20 cellular contexts compared by ENCODE assay signal in the genomic region with DNA sequence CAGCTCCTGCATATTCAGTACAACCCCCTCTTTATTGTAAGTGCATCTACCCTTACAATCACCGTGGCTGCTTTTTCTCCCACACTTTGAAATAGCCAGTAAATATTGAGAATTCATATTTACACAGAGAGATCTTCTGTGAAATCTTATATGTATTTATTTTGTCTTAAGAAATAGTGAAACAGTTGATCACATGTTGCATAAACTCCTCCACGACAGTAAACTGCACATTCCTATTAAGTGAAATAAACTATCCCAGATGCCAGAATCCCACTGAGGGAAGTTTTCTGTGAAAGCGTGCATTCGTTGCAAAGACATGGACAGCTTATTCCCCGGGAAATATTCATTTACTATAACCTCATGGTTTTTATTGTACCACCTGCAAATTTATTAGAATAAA.
"Had no signal": no experiment of that assay in that cellular context is flagged by ENCODE, and none has a peak within 500 bp of the region (broad histone marks: within the 10 kb centered on the region; RNA-seq: fewer than 3 reads in every experiment).

No MANE protein-coding gene starts in this region.

- H3K27me3 Mint-ChIP-seq: activated B cell treated with CpG ODN at 0.5 μM for 24 hours; activated CD4-positive, alpha-beta memory T cell treated with anti-CD3 and anti-CD28 coated beads for 36 hours; activated naive CD8-positive, alpha-beta T cell treated with anti-CD3 and anti-CD28 coated beads for 36 hours; natural killer cell treated with Interleukin-12 subunit alpha and Interleukin-12 subunit beta and Interleukin-15 and Interleukin-18, amount 100 ng/mL, for 72 hours; stimulated activated naive CD8-positive, alpha-beta T cell treated with anti-CD3 and anti-CD28 coated beads, Interleukin-15, Interleukin-2, amounts not matched to agents 100 ng/mL and 50 ng/mL, for 24 hours had no signal

- H3K4me3 Mint-ChIP-seq: activated B cell treated with CpG ODN at 0.5 μM for 24 hours; activated CD4-positive, alpha-beta memory T cell treated with anti-CD3 and anti-CD28 coated beads for 36 hours; activated naive CD8-positive, alpha-beta T cell treated with anti-CD3 and anti-CD28 coated beads for 36 hours; endodermal cell; immature natural killer cell; natural killer cell treated with Interleukin-12 subunit alpha and Interleukin-12 subunit beta and Interleukin-15 and Interleukin-18, amount 100 ng/mL, for 72 hours; stimulated activated naive CD8-positive, alpha-beta T cell treated with anti-CD3 and anti-CD28 coated beads, Interleukin-15, Interleukin-2, amounts not matched to agents 100 ng/mL and 50 ng/mL, for 24 hours; T-helper 2 cell treated with Interferon-gamma antibody and Interleukin-4, amounts not matched to agents 5 μg/mL and 100 μg/mL, for 36 hours had no signal

- H3K36me3 ChIP-seq: heart right ventricle, lower lobe of right lung, neutrophil, sigmoid colon, suprapubic skin, transverse colon, vagina had no signal

- H3K27me3 ChIP-seq: body of pancreas, heart right ventricle, neutrophil, sigmoid colon, suprapubic skin, transverse colon, vagina had no signal

- H3K4me3 ChIP-seq: body of pancreas, heart right ventricle, lower lobe of right lung, sigmoid colon, suprapubic skin, transverse colon, vagina had no signal

- DNase-seq: activated B cell treated with CpG ODN at 0.5 μM for 24 hours; activated CD4-positive, alpha-beta memory T cell treated with anti-CD3 and anti-CD28 coated beads for 36 hours; activated CD4-positive, alpha-beta T cell treated with anti-CD3 and anti-CD28 coated beads for 4 hours; activated naive CD4-positive, alpha-beta T cell; activated naive CD8-positive, alpha-beta T cell treated with anti-CD3 and anti-CD28 coated beads for 36 hours; activated T-cell treated with anti-CD3 and anti-CD28 coated beads for 4 hours; body of pancreas; endodermal cell; heart right ventricle; immature natural killer cell; lower lobe of right lung; sigmoid colon; transverse colon had no signal

- H3K9me3 ChIP-seq: body of pancreas, neutrophil, suprapubic skin, transverse colon, vagina had no signal

- H3K79me2 ChIP-seq: parathyroid adenoma had no signal

- H3K4me1 Mint-ChIP-seq: activated B cell treated with CpG ODN at 0.5 μM for 24 hours; activated naive CD8-positive, alpha-beta T cell treated with anti-CD3 and anti-CD28 coated beads for 36 hours; immature natural killer cell had no signal

- H2AFZ ChIP-seq: parathyroid adenoma had no signal

- H3K9ac ChIP-seq: parathyroid adenoma had no signal

- H3K27ac ChIP-seq: body of pancreas, heart right ventricle, lower lobe of right lung, neutrophil, parathyroid adenoma, sigmoid colon, suprapubic skin, transverse colon, vagina had no signal

- H3K27ac Mint-ChIP-seq: activated B cell treated with CpG ODN at 0.5 μM for 24 hours; activated CD4-positive, alpha-beta memory T cell treated with anti-CD3 and anti-CD28 coated beads for 36 hours; activated naive CD8-positive, alpha-beta T cell treated with anti-CD3 and anti-CD28 coated beads for 36 hours; endodermal cell; immature natural killer cell; natural killer cell treated with Interleukin-12 subunit alpha and Interleukin-12 subunit beta and Interleukin-15 and Interleukin-18, amount 100 ng/mL, for 72 hours; stimulated activated naive CD8-positive, alpha-beta T cell treated with anti-CD3 and anti-CD28 coated beads, Interleukin-15, Interleukin-2, amounts not matched to agents 100 ng/mL and 50 ng/mL, for 24 hours; T-helper 2 cell treated with Interferon-gamma antibody and Interleukin-4, amounts not matched to agents 5 μg/mL and 100 μg/mL, for 36 hours had no signal

- H3K36me3 Mint-ChIP-seq: activated CD4-positive, alpha-beta memory T cell treated with anti-CD3 and anti-CD28 coated beads for 36 hours; activated naive CD8-positive, alpha-beta T cell treated with anti-CD3 and anti-CD28 coated beads for 36 hours; natural killer cell treated with Interleukin-12 subunit alpha and Interleukin-12 subunit beta and Interleukin-15 and Interleukin-18, amount 100 ng/mL, for 72 hours had no signal

- ATAC-seq: body of pancreas; lower lobe of right lung; natural killer cell treated with Interleukin-12 subunit alpha and Interleukin-12 subunit beta and Interleukin-15 and Interleukin-18, amount 100 ng/mL, for 72 hours had no signal

- H3K4me1 ChIP-seq: body of pancreas, lower lobe of right lung, parathyroid adenoma, suprapubic skin, vagina had no signal
